Comparison of ENCODE assay signal across 25 cellular contexts in genomic region chr6:107789361-107789760, GRCh38. TPM values are rescaled to one million over a fixed set of nuclear protein-coding genes. Genes with fewer than 3 reads are reported as not detected.
DNase-seq lines count a peak whose midpoint lies in the region; ATAC-seq and TF ChIP-seq lines count a peak whose summit lies in the region.
"Had no signal": no experiment of that assay in that cellular context is flagged by ENCODE, and none has a peak within 500 bp of the region (broad histone marks: within the 10 kb centered on the region; RNA-seq: fewer than 3 reads in every experiment).

No MANE protein-coding gene starts in this region.

- no peak overlapping the region for H3K4me3 ChIP-seq in CD4-positive, CD25-positive, alpha-beta regulatory T cell (ENCODE audit: low read depth, low read length)
- H3K4me3 ChIP-seq in CD8-positive, alpha-beta T cell (ENCODE audit: low read depth, low read length), result no peak overlapping the region

- no peaks in the 10 kb centered on the region for H3K9me3 Mint-ChIP-seq in CD4-positive, CD25-positive, alpha-beta regulatory T cell
- H3K9me3 Mint-ChIP-seq in CD8-positive, alpha-beta T cell, result no peaks in the 10 kb centered on the region
- H3K9me3 Mint-ChIP-seq in central memory CD8-positive, alpha-beta T cell, result no peaks in the 10 kb centered on the region
- H3K9me3 Mint-ChIP-seq in nephron progenitor cell, result no peaks in the 10 kb centered on the region
- H3K9me3 Mint-ChIP-seq: HFFc6 had no signal

- H3K36me3 ChIP-seq in CD4-positive, CD25-positive, alpha-beta regulatory T cell (ENCODE audit: control insufficient read depth, insufficient read depth, low read length), result no peaks in the 10 kb centered on the region
- H3K36me3 ChIP-seq in CD8-positive, alpha-beta T cell (ENCODE audit: insufficient read depth, low read length), result no peaks in the 10 kb centered on the region

- POLR2A ChIA-PET in CD8-positive, alpha-beta T cell (lab: Charles Lee), result interaction anchor here (1.0 to 5.8 kb wide), 2 partner anchors 32 to 59 kb away, joined by 3 to 83 read pairs; partner anchors contain the start of gene SCML4

- no peak for ATAC-seq in CD4-positive, CD25-positive, alpha-beta regulatory T cell (ENCODE audit: low read depth in 2 of 2)
- ATAC-seq in CD8-positive, alpha-beta T cell, result no peak
- ATAC-seq in central memory CD8-positive, alpha-beta T cell (replicated peaks; ENCODE audit: extremely low read depth, poor library complexity, severe bottlenecking), result no peak
- ATAC-seq in GM18517 (IDR thresholded peaks at IDR 0.05; ENCODE audit: unreplicated experiment), result no peak

- peaks cover 18 to 97% (median 62%) of the 10 kb centered on the region in 4 donors for H3K4me1 Mint-ChIP-seq in CD4-positive, CD25-positive, alpha-beta regulatory T cell
- peaks cover 94% of the 10 kb centered on the region for H3K4me1 Mint-ChIP-seq in CD8-positive, alpha-beta T cell (ENCODE audit: low read depth)
- peaks cover 96% of the 10 kb centered on the region for H3K4me1 Mint-ChIP-seq in central memory CD8-positive, alpha-beta T cell
- H3K4me1 Mint-ChIP-seq in nephron progenitor cell, result peaks cover 51% of the 10 kb centered on the region

- H3K4me1 ChIP-seq in CD4-positive, CD25-positive, alpha-beta regulatory T cell (ENCODE audit: control insufficient read depth, insufficient read depth, low read length, poor library complexity, severe bottlenecking), result peaks cover 47% of the 10 kb centered on the region
- H3K4me1 ChIP-seq in CD8-positive, alpha-beta T cell (ENCODE audit: insufficient read depth, low read length), result peaks cover 85% of the 10 kb centered on the region

- H3K27me3 ChIP-seq in CD4-positive, CD25-positive, alpha-beta regulatory T cell (ENCODE audit: control insufficient read depth, insufficient read depth, low read length), result no peaks in the 10 kb centered on the region
- no peaks in the 10 kb centered on the region for H3K27me3 ChIP-seq in CD8-positive, alpha-beta T cell (ENCODE audit: insufficient read depth, low read length)

- DNase-seq in CD4-positive, CD25-positive, alpha-beta regulatory T cell, result no peak
- no peak for DNase-seq in CD8-positive, alpha-beta T cell
- no peak for DNase-seq in central memory CD8-positive, alpha-beta T cell (ENCODE audit: low spot score in 2 of 2)
- DNase-seq in nephron progenitor cell (no peak), NAMALWA (ENCODE audit: low spot score) (no peak), HPDE6-E6E7 (ENCODE audit: extremely low spot score) (no peak)
- DNase-seq: C1 segment of cervical spinal cord; COR-L47; DMS79; H7; HFFc6; KBM-7; MM.1S; NCI-H1092; NCI-H1436 treated with DMSO at 0.1 percent for 48 hours; NCI-H2029; NCI-H226; NCI-H510A treated with DMSO at 0.1 percent for 48 hours; NCI-H748 treated with DMSO at 0.1 percent for 48 hours; NK-92 treated with Interleukin-12 subunit alpha and Interleukin-12 subunit beta, amount 100 ng/mL, for 24 hours; SIG-M5; SK-N-SH had no signal

- no peak for TF ChIP-seq CTCF in CD8-positive, alpha-beta T cell (IDR thresholded peaks at IDR 0.05)
- TF ChIP-seq CTCF in nephron progenitor cell (IDR thresholded peaks at IDR 0.05), result no peak

- H3K4me3 Mint-ChIP-seq in CD4-positive, CD25-positive, alpha-beta regulatory T cell, result peak overlapping the region in 1 of 4 donors; percentile 7
- no peak overlapping the region for H3K4me3 Mint-ChIP-seq in CD8-positive, alpha-beta T cell
- H3K4me3 Mint-ChIP-seq in central memory CD8-positive, alpha-beta T cell, result no peak overlapping the region
- no peak overlapping the region for H3K4me3 Mint-ChIP-seq in nephron progenitor cell
- H3K4me3 Mint-ChIP-seq: HFFc6 had no signal

- intact Hi-C loops in CD8-positive, alpha-beta T cell (cut with DNase I, micrococcal nuclease), result loop anchor here in 1 of 2 experiments (5.0 kb wide), 1 partner anchor 47 kb away; no protein-coding TSS in a partner anchor

- CTCF ChIA-PET in CD8-positive, alpha-beta T cell (lab: Charles Lee), result interaction anchor here (0.9 to 5.0 kb wide), 3 partner anchors 19 to 59 kb away, joined by 3 to 34 read pairs (median 7); no protein-coding TSS in a partner anchor

- H3K27me3 Mint-ChIP-seq in CD4-positive, CD25-positive, alpha-beta regulatory T cell, result no peaks in the 10 kb centered on the region
- no peaks in the 10 kb centered on the region for H3K27me3 Mint-ChIP-seq in CD8-positive, alpha-beta T cell (ENCODE audit: low read depth)
- no peaks in the 10 kb centered on the region for H3K27me3 Mint-ChIP-seq in central memory CD8-positive, alpha-beta T cell
- peaks cover 6% of the 10 kb centered on the region for H3K27me3 Mint-ChIP-seq in nephron progenitor cell (ENCODE audit: low read depth, poor library complexity)

- peaks cover 5% of the 10 kb centered on the region for H3K36me3 Mint-ChIP-seq in CD4-positive, CD25-positive, alpha-beta regulatory T cell
- H3K36me3 Mint-ChIP-seq in CD8-positive, alpha-beta T cell, result peaks cover 13% of the 10 kb centered on the region
- H3K36me3 Mint-ChIP-seq in central memory CD8-positive, alpha-beta T cell (ENCODE audit: insufficient read depth), result no peaks in the 10 kb centered on the region
- H3K36me3 Mint-ChIP-seq in nephron progenitor cell (ENCODE audit: low read depth), result no peaks in the 10 kb centered on the region

- no peaks in the 10 kb centered on the region for H3K9me3 ChIP-seq in CD4-positive, CD25-positive, alpha-beta regulatory T cell (ENCODE audit: control insufficient read depth in 2 of 2, low read length in 2 of 2)
- no peaks in the 10 kb centered on the region for H3K9me3 ChIP-seq in CD8-positive, alpha-beta T cell (ENCODE audit: low read length)
- H3K9me3 ChIP-seq: SK-N-SH had no signal

- no peak overlapping the region for H3K27ac ChIP-seq in CD4-positive, CD25-positive, alpha-beta regulatory T cell (ENCODE audit: insufficient read depth, low read length, poor library complexity, severe bottlenecking)
- no peak overlapping the region for H3K27ac ChIP-seq in CD8-positive, alpha-beta T cell (ENCODE audit: low read depth, low read length)
- H3K27ac ChIP-seq: HL-60 had no signal

- peak overlapping the region in 2 of 3 donors; percentile 56 to 90 for H3K27ac Mint-ChIP-seq in CD4-positive, CD25-positive, alpha-beta regulatory T cell
- peak overlapping the region; percentile 85 for H3K27ac Mint-ChIP-seq in CD8-positive, alpha-beta T cell
- peak overlapping the region; percentile 68 for H3K27ac Mint-ChIP-seq in central memory CD8-positive, alpha-beta T cell (ENCODE audit: low read depth)
- H3K27ac Mint-ChIP-seq in nephron progenitor cell, result peak overlapping the region; percentile 48
- H3K27ac Mint-ChIP-seq: HFFc6 had no signal

RNA-seq across cellular contexts. Expression of gene SCML4, which starts 34.8 kb away (rescaled TPM):
- 33.2 TPM for total RNA-seq in CD4-positive, CD25-positive, alpha-beta regulatory T cell
- 10 to 100 TPM in 3 of 4 donors, 1 to 10 TPM in 1; 9.3 to 20.9 (median 15.9) TPM for polyA plus RNA-seq in CD4-positive, CD25-positive, alpha-beta regulatory T cell
- 10 to 100 TPM; 34.7 to 36.7 TPM for total RNA-seq in CD8-positive, alpha-beta T cell
- total RNA-seq: H7, HFFc6, HT1080 had no signal
